ENCODE assay signal across 7 cellular contexts in the genomic region with DNA sequence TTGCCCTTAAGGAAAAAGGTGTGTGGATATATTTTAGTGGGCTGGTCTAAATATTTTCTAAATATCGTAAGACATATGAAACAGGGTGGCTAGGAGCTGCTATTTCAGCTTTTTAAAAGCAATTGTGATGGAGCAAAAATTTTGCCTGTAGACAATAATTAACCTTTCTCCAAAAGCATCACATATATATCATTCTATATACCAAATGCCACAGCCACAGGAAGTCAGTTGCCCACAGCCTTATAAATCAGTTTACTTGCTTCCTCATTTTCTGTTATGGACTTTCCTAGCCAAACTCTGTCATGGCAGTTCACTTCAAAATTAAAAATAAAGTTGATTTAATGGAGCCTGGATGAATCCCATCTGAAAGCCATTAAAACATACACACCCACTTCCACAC.
DNase-seq lines count a peak whose midpoint lies in the region; ATAC-seq and TF ChIP-seq lines count a peak whose summit lies in the region.

No MANE protein-coding gene starts in this region.

- H4K20me1 ChIP-seq in hepatocyte (ENCODE audit: insufficient read depth, poor library complexity, severe bottlenecking) = no peaks in the 10 kb centered on the region

- H3K9me2 ChIP-seq in hepatocyte (replicated peaks; ENCODE audit: insufficient read depth) = no peaks in the 10 kb centered on the region

- no peaks in the 10 kb centered on the region for H3K36me3 ChIP-seq in hepatocyte (replicated peaks; ENCODE audit: insufficient read depth, low read depth)

- ATAC-seq in GM19025 (IDR thresholded peaks at IDR 0.05; ENCODE audit: low read depth, unreplicated experiment) (peak; percentile 28), HG02938 (IDR thresholded peaks at IDR 0.05; ENCODE audit: unreplicated experiment) (peak; percentile 59)

- H3K27me3 ChIP-seq in hepatocyte = no peaks in the 10 kb centered on the region

- 92% methylated on average over 1 of the region's 1 CpG for WGBS in hepatocyte (ENCODE audit: low lambda C conversion rate, missing lambda C conversion rate)

- peak overlapping the region; percentile 37 for H3K4me2 ChIP-seq in hepatocyte

- H2AFZ ChIP-seq in hepatocyte = no peak overlapping the region

- peak overlapping the region; percentile 70 for H3K27ac ChIP-seq in hepatocyte

- no peak for TF ChIP-seq CTCF in hepatocyte (IDR thresholded peaks at IDR 0.05; ENCODE audit: poor library complexity)

- peaks cover 2% of the 10 kb centered on the region for H3K79me2 ChIP-seq in hepatocyte

- peaks cover 15% of the 10 kb centered on the region for H3K4me1 ChIP-seq in hepatocyte (ENCODE audit: insufficient read depth)

- no peak overlapping the region for H3K4me3 ChIP-seq in hepatocyte

- H3K9me3 ChIP-seq in hepatocyte (ENCODE audit: low read depth) = no peaks in the 10 kb centered on the region

- DNase-seq in SIG-M5 treated with dmso at 0.1 percent for 504 hours (lab: John Stamatoyannopoulos, UW; ENCODE audit: unreplicated experiment) (peak; percentile 63), hepatocyte (ENCODE audit: low spot score) (no peak), mucosa of gallbladder (ENCODE audit: low spot score) (no peak), NCI-H187 (lab: John Stamatoyannopoulos, UW) (no peak), NCI-H226 (no peak)
